Comparison of ENCODE assay signal across 16 cellular contexts in the genomic region with DNA sequence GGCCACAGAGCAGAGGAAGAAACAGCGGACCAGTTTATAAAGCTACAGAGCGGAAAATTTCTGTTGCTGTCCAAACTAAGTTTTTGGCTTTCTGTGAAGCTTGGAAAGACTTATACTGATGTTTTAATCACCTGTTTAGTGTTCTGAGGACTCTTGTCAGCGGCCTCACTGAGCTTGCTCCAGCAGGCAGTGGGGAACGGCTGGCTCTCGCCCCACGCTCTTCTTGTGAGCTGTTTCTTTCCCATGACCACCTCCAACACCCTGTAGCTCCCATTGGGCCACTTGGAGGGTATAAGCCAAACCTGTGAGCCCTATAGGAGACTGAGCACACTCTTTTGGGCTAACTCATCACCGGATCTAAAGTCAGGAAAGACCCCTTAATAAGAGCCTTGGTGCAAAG.
"Had no signal": no experiment of that assay in that cellular context is flagged by ENCODE, and none has a peak within 500 bp of the region (broad histone marks: within the 10 kb centered on the region; RNA-seq: fewer than 3 reads in every experiment).

No MANE protein-coding gene starts in this region.

- H3K4me3 ChIP-seq: dorsolateral prefrontal cortex, lung, psoas muscle, testis, vagina had no signal

- H3K27ac ChIP-seq: dorsolateral prefrontal cortex, foreskin keratinocyte, psoas muscle, testis, vagina had no signal

- H3K9me3 Mint-ChIP-seq: activated CD4-positive, alpha-beta T cell treated with anti-CD3 and anti-CD28 coated beads, Interleukin-2, amount 10 ng/mL, durations not matched to agents 7 days and 5 days; activated naive CD4-positive, alpha-beta T cell treated with anti-CD3 and anti-CD28 coated beads, Interleukin-2, amount 50 U/mL, for 72 hours; naive thymus-derived CD8-positive, alpha-beta T cell; T-helper 1 cell treated with Interleukin-12 subunit alpha and Interleukin-12 subunit beta and Interleukin-4 antibody, amounts not matched to agents 30 μg/mL and 1 μg/mL, for 36 hours had no signal

- DNase-seq: activated CD4-positive, alpha-beta T cell treated with anti-CD3 and anti-CD28 coated beads, Interleukin-2, amount 10 ng/mL, durations not matched to agents 7 days and 5 days; activated CD4-positive, CD25-positive, alpha-beta regulatory T cell; activated CD8-positive, alpha-beta memory T cell treated with anti-CD3 and anti-CD28 coated beads for 24 hours; dorsolateral prefrontal cortex; head of caudate nucleus; left colon; naive thymus-derived CD8-positive, alpha-beta T cell; psoas muscle; stimulated activated CD4-positive, alpha-beta T cell treated with anti-CD3 and anti-CD28 coated beads, Interleukin-2, amount 100 ng/mL, for 48 hours; stimulated activated naive CD8-positive, alpha-beta T cell treated with anti-CD3 and anti-CD28 coated beads, Interleukin-15, Interleukin-2, amounts not matched to agents 100 U/mL and 50 U/mL, for 24 hours; testis had no signal

- H3K27ac Mint-ChIP-seq: activated CD4-positive, alpha-beta T cell treated with anti-CD3 and anti-CD28 coated beads, Interleukin-2, amount 10 ng/mL, durations not matched to agents 7 days and 5 days; activated naive CD4-positive, alpha-beta T cell treated with anti-CD3 and anti-CD28 coated beads, Interleukin-2, amount 50 U/mL, for 72 hours; T-helper 1 cell treated with Interleukin-12 subunit alpha and Interleukin-12 subunit beta and Interleukin-4 antibody, amounts not matched to agents 30 μg/mL and 1 μg/mL, for 36 hours had no signal

- H3K27me3 ChIP-seq: dorsolateral prefrontal cortex, foreskin keratinocyte, testis, vagina had no signal

- H3K36me3 ChIP-seq: vagina had no signal

- ATAC-seq: activated naive CD4-positive, alpha-beta T cell treated with anti-CD3 and anti-CD28 coated beads, Interleukin-2, amount 50 U/mL, for 72 hours; left colon; naive thymus-derived CD8-positive, alpha-beta T cell; psoas muscle; stimulated activated naive CD8-positive, alpha-beta T cell treated with anti-CD3 and anti-CD28 coated beads, Interleukin-15, Interleukin-2, amounts not matched to agents 100 U/mL and 50 U/mL, for 24 hours had no signal

- H3K27me3 Mint-ChIP-seq: activated CD4-positive, alpha-beta T cell treated with anti-CD3 and anti-CD28 coated beads, Interleukin-2, amount 10 ng/mL, durations not matched to agents 7 days and 5 days; naive thymus-derived CD8-positive, alpha-beta T cell had no signal

- H3K9me3 ChIP-seq: psoas muscle, testis, vagina had no signal

- H3K4me3 Mint-ChIP-seq: activated CD4-positive, alpha-beta T cell treated with anti-CD3 and anti-CD28 coated beads, Interleukin-2, amount 10 ng/mL, durations not matched to agents 7 days and 5 days; T-helper 1 cell treated with Interleukin-12 subunit alpha and Interleukin-12 subunit beta and Interleukin-4 antibody, amounts not matched to agents 30 μg/mL and 1 μg/mL, for 36 hours had no signal
